In the genomic region with DNA sequence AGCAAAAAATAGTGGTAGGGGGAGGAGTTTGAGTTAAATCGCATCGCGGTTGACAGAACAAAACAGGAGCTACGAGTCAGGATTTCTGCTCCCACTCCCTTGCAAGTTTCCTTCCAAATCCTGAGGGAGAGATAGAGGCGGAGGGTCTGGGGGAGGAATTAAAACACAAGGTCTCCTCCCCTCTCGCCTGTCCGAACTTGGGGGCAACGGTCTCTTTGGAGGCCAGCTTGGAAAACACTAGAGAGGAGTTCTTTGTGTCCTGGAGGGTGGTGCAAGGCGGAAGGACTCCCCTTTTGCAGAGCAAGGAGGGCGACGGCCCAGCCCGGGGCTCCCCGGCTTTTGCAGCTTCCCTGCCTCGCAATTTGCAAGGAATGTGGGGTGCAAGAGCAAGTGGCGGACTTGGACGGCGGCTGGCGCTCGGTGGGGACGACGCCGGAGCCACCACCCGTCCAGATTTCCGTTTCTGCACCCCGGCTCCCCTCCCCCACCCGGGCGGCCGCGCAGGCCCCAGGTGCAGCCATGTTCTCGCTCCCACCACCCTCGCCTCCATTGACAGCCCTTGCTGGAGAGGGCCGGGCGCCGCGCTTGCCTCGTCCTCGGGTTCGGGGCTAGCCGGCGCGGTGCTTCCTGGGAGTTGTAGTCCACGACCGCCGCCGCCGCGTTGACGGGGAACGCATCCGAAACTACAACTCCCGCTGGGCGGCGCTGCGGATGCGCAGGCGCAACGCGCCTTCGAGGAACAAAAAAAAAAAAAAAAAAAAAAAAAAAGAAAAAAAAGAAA, we compare ENCODE assay signal across 8 cellular contexts. TPM values are rescaled to one million over a fixed set of nuclear protein-coding genes. Genes with fewer than 3 reads are reported as not detected.
DNase-seq lines count a peak whose midpoint lies in the region; ATAC-seq and TF ChIP-seq lines count a peak whose summit lies in the region.

No MANE protein-coding gene starts in this region.

- POLR2A ChIA-PET in CD8-positive, alpha-beta memory T cell (lab: Charles Lee): interaction anchor here (0.6 to 1.0 kb wide), 10 partner anchors 13 to 1514 kb away, joined by 3 to 15 read pairs (median 5); partner anchors contain the start of genes ABHD11 and EIF4H
- POLR2A ChIA-PET in activated CD8-positive, alpha-beta T cell treated with anti-CD3 and anti-CD28 coated beads for 36 hours (lab: Charles Lee): interaction anchor here (1.0 kb wide), 1 partner anchor 10 kb away, joined by 3 read pairs; no protein-coding TSS in a partner anchor

- ATAC-seq in GM19455 (IDR thresholded peaks at IDR 0.05; ENCODE audit: unreplicated experiment) (peak; percentile 56), lung (ENCODE audit: insufficient read depth, low FRiP score) (peak; percentile 88)
- ATAC-seq in activated CD8-positive, alpha-beta T cell treated with anti-CD3 and anti-CD28 coated beads for 36 hours: peak; percentile 81

- peak overlapping the region; percentile 85 for H3K27ac ChIP-seq in CD8-positive, alpha-beta memory T cell (ENCODE audit: low read depth, low read length)
- H3K27ac ChIP-seq in HL-60 (replicated peaks): peak overlapping the region; percentile 98
- H3K27ac ChIP-seq in lung (ENCODE audit: low read depth in 1 of 2, low read length in 1 of 2): peak overlapping the region; percentile 98 to 100

- H3K27me3 Mint-ChIP-seq in CD8-positive, alpha-beta memory T cell: peaks cover 0 to 2% of the 10 kb centered on the region in 2 donors
- H3K27me3 Mint-ChIP-seq in activated CD8-positive, alpha-beta T cell treated with anti-CD3 and anti-CD28 coated beads for 36 hours: no peaks in the 10 kb centered on the region

- peak overlapping the region; percentile 72 to 98 (median 90) for H3K27ac Mint-ChIP-seq in CD8-positive, alpha-beta memory T cell
- peak overlapping the region; percentile 93 for H3K27ac Mint-ChIP-seq in activated CD8-positive, alpha-beta T cell treated with anti-CD3 and anti-CD28 coated beads for 36 hours

- no peaks in the 10 kb centered on the region for H3K36me3 ChIP-seq in CD8-positive, alpha-beta memory T cell (ENCODE audit: insufficient read depth, low read length)
- H3K36me3 ChIP-seq in lung (ENCODE audit: control insufficient read depth in 2 of 2, insufficient read depth in 2 of 2, low read length in 2 of 2): no peaks in the 10 kb centered on the region

- CTCF ChIA-PET in CD8-positive, alpha-beta memory T cell (lab: Charles Lee): interaction anchor here (0.6 to 1.4 kb wide), 2 partner anchors 14 to 55 kb away, joined by 3 to 6 read pairs; no protein-coding TSS in a partner anchor
- CTCF ChIA-PET in activated CD8-positive, alpha-beta T cell treated with anti-CD3 and anti-CD28 coated beads for 36 hours (lab: Charles Lee): interaction anchor here (0.7 kb wide), 1 partner anchor 74 kb away, joined by 3 read pairs; no protein-coding TSS in a partner anchor

- no peak for TF ChIP-seq CTCF in HL-60 (IDR thresholded peaks at IDR 0.05; ENCODE audit: insufficient read depth, low read length)
- no peak for TF ChIP-seq CTCF in activated CD8-positive, alpha-beta T cell treated with anti-CD3 and anti-CD28 coated beads for 36 hours (IDR thresholded peaks at IDR 0.05)
- TF ChIP-seq CTCF in lung (IDR thresholded peaks at IDR 0.05; ENCODE audit: control extremely low read depth, extremely low read depth): no peak

- 0 to 1% methylated on average over 53 to 59 of the region's 59 CpGs for WGBS in lung, 2 donors

- H3K36me3 Mint-ChIP-seq in CD8-positive, alpha-beta memory T cell: peaks cover 0 to 5% (median 0%) of the 10 kb centered on the region in 3 donors
- peaks cover 19% of the 10 kb centered on the region for H3K36me3 Mint-ChIP-seq in activated CD8-positive, alpha-beta T cell treated with anti-CD3 and anti-CD28 coated beads for 36 hours (ENCODE audit: low read depth)

- no peaks in the 10 kb centered on the region for H3K27me3 ChIP-seq in CD8-positive, alpha-beta memory T cell (ENCODE audit: insufficient read depth, low read length, poor library complexity, severe bottlenecking)
- H3K27me3 ChIP-seq in HL-60 (ENCODE audit: insufficient read depth, poor library complexity, severe bottlenecking): no peaks in the 10 kb centered on the region
- H3K27me3 ChIP-seq in lung (ENCODE audit: control insufficient read depth, insufficient read depth): no peaks in the 10 kb centered on the region

- no peaks in the 10 kb centered on the region for H3K9me3 Mint-ChIP-seq in CD8-positive, alpha-beta memory T cell
- no peaks in the 10 kb centered on the region for H3K9me3 Mint-ChIP-seq in activated CD8-positive, alpha-beta T cell treated with anti-CD3 and anti-CD28 coated beads for 36 hours

- intact Hi-C loops in activated CD8-positive, alpha-beta T cell treated with anti-CD3 and anti-CD28 coated beads for 36 hours (cut with micrococcal nuclease): no loop called here

- no peaks in the 10 kb centered on the region for H3K9me3 ChIP-seq in CD8-positive, alpha-beta memory T cell (ENCODE audit: low read length)
- H3K9me3 ChIP-seq in lung (ENCODE audit: control insufficient read depth in 2 of 2, insufficient read depth in 1 of 2, low read length in 1 of 2): no peaks in the 10 kb centered on the region

- H3K4me3 Mint-ChIP-seq in CD8-positive, alpha-beta memory T cell: peak overlapping the region; percentile 88 to 99 (median 92)
- H3K4me3 Mint-ChIP-seq in activated CD8-positive, alpha-beta T cell treated with anti-CD3 and anti-CD28 coated beads for 36 hours: peak overlapping the region; percentile 79

- DNase-seq in CD8-positive, alpha-beta memory T cell: peak; percentile 96 to 98 (median 96)
- peak; percentile 93 to 98 for DNase-seq in HL-60 (ENCODE audit: low read depth in 1 of 2, low spot score in 1 of 2)
- peak; percentile 91 for DNase-seq in NCI-H82 treated with DMSO at 0.1 percent for 48 hours (lab: John Stamatoyannopoulos, UW; ENCODE audit: unreplicated experiment)
- DNase-seq in activated CD8-positive, alpha-beta T cell treated with anti-CD3 and anti-CD28 coated beads for 36 hours: peak; percentile 99
- peak; percentile 99 for DNase-seq in ecto neural progenitor cell (ENCODE audit: low spot score)
- peak; percentile 98 for DNase-seq in lung (ENCODE audit: low spot score)
- peak; percentile 95 to 96 (median 95) for DNase-seq in stimulated activated CD4-positive, alpha-beta T cell treated with anti-CD3 and anti-CD28 coated beads, TNF-alpha, amount 100 ng/mL, for 1 hour (ENCODE audit: low read depth in 3 of 3, low spot score in 1 of 3)

- H3K4me3 ChIP-seq in CD8-positive, alpha-beta memory T cell (ENCODE audit: low read length): peak overlapping the region; percentile 86
- H3K4me3 ChIP-seq in HL-60 (replicated peaks; ENCODE audit: insufficient read depth, low read length) (peak overlapping the region; percentile 53), lung (peak overlapping the region; percentile 92)

- peaks cover 40% of the 10 kb centered on the region for H3K4me1 ChIP-seq in CD8-positive, alpha-beta memory T cell (ENCODE audit: insufficient read depth, low read length)
- peaks cover 14% of the 10 kb centered on the region in 2 donors for H3K4me1 ChIP-seq in lung (ENCODE audit: control insufficient read depth in 2 of 2, insufficient read depth in 2 of 2, low read length in 2 of 2)

- peaks cover 34 to 51% (median 50%) of the 10 kb centered on the region in 3 donors for H3K4me1 Mint-ChIP-seq in CD8-positive, alpha-beta memory T cell
- H3K4me1 Mint-ChIP-seq in activated CD8-positive, alpha-beta T cell treated with anti-CD3 and anti-CD28 coated beads for 36 hours (ENCODE audit: low read depth): peaks cover 46% of the 10 kb centered on the region

RNA-seq across cellular contexts. Expression of gene GTF2I, which starts 0.4 kb away (rescaled TPM):
- total RNA-seq in CD8-positive, alpha-beta memory T cell: 100 to 1,000 TPM; 176 TPM
- 71.3 TPM for polyA plus RNA-seq in CD8-positive, alpha-beta memory T cell
- 100 to 1,000 TPM; 156 TPM for total RNA-seq in activated CD8-positive, alpha-beta T cell treated with anti-CD3 and anti-CD28 coated beads for 36 hours
- 100 to 1,000 TPM; 224 to 353 TPM for total RNA-seq in lung
- 10 to 100 TPM; 27.7 to 53.3 TPM for polyA plus RNA-seq in lung

Comparison
In these comparisons a context has a peak if more than half of its experiments do, and no peak if none do; other contexts are left out.
1. Peak in every context shown above with its lines: DNase-seq, ATAC-seq, H3K4me3 ChIP-seq and H3K27ac ChIP-seq.